10 cellular contexts compared by ENCODE assay signal in genomic region chr18:4026542-4026941, GRCh38.
"Had no signal": no experiment of that assay in that cellular context is flagged by ENCODE, and none has a peak within 500 bp of the region (broad histone marks: within the 10 kb centered on the region; RNA-seq: fewer than 3 reads in every experiment).

No MANE protein-coding gene starts in this region.

- H3K9me3 Mint-ChIP-seq: HFFc6 had no signal

- H2AFZ ChIP-seq: GM23248 had no signal

- H3K4me3 Mint-ChIP-seq: H9, HFFc6 had no signal

- H3K27ac ChIP-seq: GM23248 had no signal

- DNase-seq: GM23248, GOT3, H7, H9, HCEC 1CT, HFFc6 had no signal

- FAIRE-seq: H1, H54 had no signal

- H3K36me3 ChIP-seq: HAP-1 had no signal

- H3K9ac ChIP-seq: GM23248 had no signal

- H3K27ac Mint-ChIP-seq: H9, HFFc6 had no signal

- H3K4me1 ChIP-seq: HAP-1 had no signal

- ATAC-seq: HCT116 had no signal

- H3K4me3 ChIP-seq: GM23248, HAP-1 had no signal
